Comparison of ENCODE assay signal across 10 cellular contexts in the genomic region with DNA sequence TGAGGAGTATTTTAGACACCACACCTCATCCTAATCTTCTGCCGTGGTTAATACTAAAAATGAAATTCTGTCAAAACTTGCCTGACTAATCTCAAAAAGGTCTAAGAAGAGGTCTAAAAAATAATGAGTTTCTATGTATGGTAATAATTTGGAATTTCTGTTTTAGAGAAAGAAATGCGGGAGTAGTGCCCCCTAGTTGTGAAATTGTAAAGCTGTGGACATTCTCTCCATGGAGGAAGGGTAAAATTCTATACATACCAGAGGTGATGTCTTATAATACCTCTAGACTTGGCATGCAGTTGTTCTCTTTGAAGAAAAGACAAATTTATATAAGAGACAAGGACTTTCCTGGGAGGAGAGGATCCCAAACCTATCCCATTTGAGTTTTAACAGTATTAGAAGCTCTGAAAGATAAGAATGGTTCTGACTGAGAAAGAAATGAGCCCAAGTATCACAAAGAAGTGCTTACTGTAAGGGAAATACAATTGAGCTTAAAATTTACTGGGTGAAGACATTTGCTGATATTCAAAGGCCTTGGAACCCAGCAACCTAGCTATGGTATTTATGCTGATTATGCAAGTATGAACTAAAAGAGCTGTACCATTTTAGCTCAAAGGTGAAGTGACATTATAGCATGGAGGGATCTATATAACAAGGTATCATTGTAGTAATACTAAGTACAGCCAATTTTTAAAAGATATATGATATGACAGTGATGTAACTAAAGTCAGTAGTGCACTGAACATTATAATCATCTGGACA. TPM values are rescaled to one million over a fixed set of nuclear protein-coding genes. Genes with fewer than 3 reads are reported as not detected.
DNase-seq lines count a peak whose midpoint lies in the region; TF ChIP-seq lines count a peak whose summit lies in the region.
"Had no signal": no experiment of that assay in that cellular context is flagged by ENCODE, and none has a peak within 500 bp of the region (broad histone marks: within the 10 kb centered on the region; RNA-seq: fewer than 3 reads in every experiment).

No MANE protein-coding gene starts in this region.

- H3K27me3 Mint-ChIP-seq in neural progenitor cell (ENCODE audit: insufficient read depth, low read depth) = no peaks in the 10 kb centered on the region
- peaks cover 14 to 20% of the 10 kb centered on the region in 2 donors for H3K27me3 Mint-ChIP-seq in CD8-positive, alpha-beta memory T cell

- H3K36me3 Mint-ChIP-seq in neural progenitor cell = no peaks in the 10 kb centered on the region
- no peaks in the 10 kb centered on the region for H3K36me3 Mint-ChIP-seq in CD8-positive, alpha-beta memory T cell

- DNase-seq in GM12864 (ENCODE audit: low read depth) (no peak), NAMALWA (ENCODE audit: low spot score) (peak; percentile 37), dermis blood vessel endothelial cell (peak; percentile 51), neural progenitor cell (ENCODE audit: low spot score) (peak; percentile 20), COLO668 (lab: John Stamatoyannopoulos, UW; ENCODE audit: unreplicated experiment) (no peak), NCI-H526 treated with DMSO at 0.1 percent for 48 hours (lab: John Stamatoyannopoulos, UW) (no peak), esophagus squamous epithelium (lab: John Stamatoyannopoulos, UW) (no peak)
- DNase-seq in CD8-positive, alpha-beta memory T cell = no peak
- DNase-seq: activated CD8-positive, alpha-beta memory T cell treated with anti-CD3 and anti-CD28 coated beads, Interleukin-2, amount 50 U/mL, for 4 hours; NK-92 treated with Interleukin-12 subunit alpha and Interleukin-12 subunit beta, amount 100 ng/mL, for 24 hours had no signal

- H3K27ac ChIP-seq in neural progenitor cell (peak overlapping the region; percentile 16), esophagus squamous epithelium (no peak overlapping the region)
- no peak overlapping the region for H3K27ac ChIP-seq in CD8-positive, alpha-beta memory T cell (ENCODE audit: low read depth, low read length)

- no peak overlapping the region for H3K4me2 ChIP-seq in neural progenitor cell

- intact Hi-C loops in esophagus squamous epithelium (cut with DNase I) = no loop called here

- H2AFZ ChIP-seq in neural progenitor cell (replicated peaks) = no peak overlapping the region

- no peaks in the 10 kb centered on the region for H4K20me1 ChIP-seq in neural progenitor cell (ENCODE audit: low read depth)

- H3K4me3 ChIP-seq in GM12864 (ENCODE audit: low read depth, low read length) = no peak overlapping the region
- no peak overlapping the region for H3K4me3 ChIP-seq in neural progenitor cell
- no peak overlapping the region for H3K4me3 ChIP-seq in esophagus squamous epithelium
- no peak overlapping the region for H3K4me3 ChIP-seq in CD8-positive, alpha-beta memory T cell (ENCODE audit: low read length)

- H3K4me3 Mint-ChIP-seq in neural progenitor cell = no peak overlapping the region
- no peak overlapping the region for H3K4me3 Mint-ChIP-seq in CD8-positive, alpha-beta memory T cell

- TF ChIP-seq CTCF in GM12864 (IDR thresholded peaks at IDR 0.05; ENCODE audit: low read depth, low read length, missing control alignments) (peak; percentile 31), neural progenitor cell (IDR thresholded peaks at IDR 0.05) (peak; percentile 69), esophagus squamous epithelium (IDR thresholded peaks at IDR 0.05) (peak in 2 of 6 experiments; percentile 31 to 39)

- WGBS in esophagus squamous epithelium, 2 donors = 32 to 43% methylated on average over 2 of the region's 2 CpGs

- H3K27ac Mint-ChIP-seq in neural progenitor cell = no peak overlapping the region
- no peak overlapping the region for H3K27ac Mint-ChIP-seq in CD8-positive, alpha-beta memory T cell

- no peaks in the 10 kb centered on the region for H3K9me3 ChIP-seq in neural progenitor cell (ENCODE audit: low read depth)
- H3K9me3 ChIP-seq in esophagus squamous epithelium = no peaks in the 10 kb centered on the region
- H3K9me3 ChIP-seq in CD8-positive, alpha-beta memory T cell (ENCODE audit: low read length) = no peaks in the 10 kb centered on the region

- peaks cover 18% of the 10 kb centered on the region for H3K79me2 ChIP-seq in neural progenitor cell (ENCODE audit: low read depth)

- CTCF ChIA-PET in CD8-positive, alpha-beta memory T cell (lab: Charles Lee) = no interaction called here

- no peaks in the 10 kb centered on the region for H3K27me3 ChIP-seq in neural progenitor cell
- H3K27me3 ChIP-seq in esophagus squamous epithelium = peaks cover 0 to 38% (median 1%) of the 10 kb centered on the region in 4 donors
- peaks cover 5% of the 10 kb centered on the region for H3K27me3 ChIP-seq in CD8-positive, alpha-beta memory T cell (ENCODE audit: insufficient read depth, low read length, poor library complexity, severe bottlenecking)

- no peak for TF ChIP-seq POLR2A in esophagus squamous epithelium (IDR thresholded peaks at IDR 0.05)

- POLR2A ChIA-PET in CD8-positive, alpha-beta memory T cell (lab: Charles Lee) = no interaction called here

- H3K4me1 Mint-ChIP-seq in neural progenitor cell = peaks cover 24% of the 10 kb centered on the region
- peaks cover 4 to 9% (median 6%) of the 10 kb centered on the region in 3 donors for H3K4me1 Mint-ChIP-seq in CD8-positive, alpha-beta memory T cell

- peaks cover 17% of the 10 kb centered on the region for H3F3A ChIP-seq in neural progenitor cell (ENCODE audit: low read depth)

- H3K9me3 Mint-ChIP-seq in neural progenitor cell = no peaks in the 10 kb centered on the region
- peaks cover 0 to 15% (median 10%) of the 10 kb centered on the region in 5 donors for H3K9me3 Mint-ChIP-seq in CD8-positive, alpha-beta memory T cell

- H3K4me1 ChIP-seq in neural progenitor cell = peaks cover 16% of the 10 kb centered on the region
- H3K4me1 ChIP-seq in esophagus squamous epithelium = peaks cover 0 to 10% (median 0%) of the 10 kb centered on the region in 3 donors
- no peaks in the 10 kb centered on the region for H3K4me1 ChIP-seq in CD8-positive, alpha-beta memory T cell (ENCODE audit: insufficient read depth, low read length)

- H3K36me3 ChIP-seq in neural progenitor cell (no peaks in the 10 kb centered on the region), esophagus squamous epithelium (no peaks in the 10 kb centered on the region)
- H3K36me3 ChIP-seq in CD8-positive, alpha-beta memory T cell (ENCODE audit: insufficient read depth, low read length) = no peaks in the 10 kb centered on the region

- H3K9ac ChIP-seq in neural progenitor cell = no peak overlapping the region

RNA-seq across cellular contexts. Expression of gene EPHA7, which starts 5.1 kb away (rescaled TPM):
- total RNA-seq in dermis blood vessel endothelial cell (under 0.01 TPM in 2 replicates), neural progenitor cell (ENCODE audit: low replicate concordance) (47.6 and 80.7 TPM in 2 replicates), esophagus squamous epithelium (under 1 TPM in 3 of 4 donors, not detected in 1; 0.11 to 0.95 (median 0.47) TPM)
- not detected for total RNA-seq in CD8-positive, alpha-beta memory T cell
- not detected for polyA plus RNA-seq in CD8-positive, alpha-beta memory T cell

Comparison
In these comparisons a context has a peak if more than half of its experiments do, and no peak if none do; other contexts are left out.
1. DNase-seq: peak in NAMALWA (single experiment), dermis blood vessel endothelial cell (single experiment) and neural progenitor cell (single experiment); none in GM12864 (single experiment), COLO668 (single experiment), NCI-H526 treated with DMSO at 0.1 percent for 48 hours (single experiment), esophagus squamous epithelium (single experiment) and CD8-positive, alpha-beta memory T cell (0 of 5).
2. RNA of gene EPHA7, which starts 5.1 kb away (total RNA-seq): 47.6 to 80.7 TPM in neural progenitor cell; 0.11 to 0.95 TPM in esophagus squamous epithelium, under 0.01 TPM in dermis blood vessel endothelial cell and not detected in CD8-positive, alpha-beta memory T cell; every median in the first group is over 10 times any median in the second.